26 cellular contexts compared by ENCODE assay signal in the genomic region with DNA sequence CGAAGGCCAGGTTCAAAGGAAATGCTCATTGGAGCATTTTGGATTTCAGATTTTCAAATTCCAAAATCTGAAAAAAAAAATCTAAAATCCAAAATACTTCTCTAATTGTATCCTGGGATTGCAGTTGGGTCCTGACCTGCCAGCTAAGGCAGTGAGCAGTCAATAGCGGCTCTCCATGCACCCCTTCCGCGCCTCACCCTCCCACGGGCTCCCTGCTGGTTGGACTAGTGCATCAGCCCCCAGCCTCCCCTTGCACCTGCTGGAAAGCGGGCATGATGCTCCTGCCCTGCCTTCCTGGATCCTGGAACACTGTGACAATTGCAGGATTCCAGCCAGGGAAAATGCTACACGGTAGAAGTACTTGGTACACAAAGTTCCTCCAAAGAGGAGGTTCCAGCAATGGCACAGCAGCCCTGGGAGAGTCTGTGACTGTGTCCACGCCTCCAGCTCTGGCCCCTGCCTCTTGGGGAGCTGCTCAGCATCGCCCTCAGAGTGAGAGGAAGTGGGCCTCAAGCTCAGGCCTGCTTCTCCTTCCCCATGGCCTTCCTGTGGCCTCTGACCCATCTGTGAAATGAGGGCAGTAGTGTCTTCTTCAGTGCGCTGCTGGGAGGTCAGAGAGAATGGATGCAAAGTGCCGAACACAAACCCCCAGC. TPM values are rescaled to one million over a fixed set of nuclear protein-coding genes. Genes with fewer than 3 reads are reported as not detected.
DNase-seq lines count a peak whose midpoint lies in the region; ATAC-seq, FAIRE-seq and TF ChIP-seq lines count a peak whose summit lies in the region.
"Had no signal": no experiment of that assay in that cellular context is flagged by ENCODE, and none has a peak within 500 bp of the region (broad histone marks: within the 10 kb centered on the region; RNA-seq: fewer than 3 reads in every experiment).

No MANE protein-coding gene starts in this region.

- H3K4me3 ChIP-seq in Loucy (ENCODE audit: low read length, poor library complexity, severe bottlenecking) (no peak overlapping the region), GM12878 (no peak overlapping the region), neural progenitor cell (no peak overlapping the region)
- H3K4me3 ChIP-seq: heart left ventricle, left lung, upper lobe of left lung had no signal

- H3K36me3 Mint-ChIP-seq in neural progenitor cell, result no peaks in the 10 kb centered on the region
- no peaks in the 10 kb centered on the region for H3K36me3 Mint-ChIP-seq in MCF 10A (ENCODE audit: insufficient read depth, unreplicated experiment)

- H3K36me3 ChIP-seq in Loucy (ENCODE audit: insufficient read depth, low read length), result no peaks in the 10 kb centered on the region
- H3K36me3 ChIP-seq in GM12878 (ENCODE audit: control insufficient read depth in 2 of 2, insufficient read depth in 2 of 2, low read length in 1 of 2), result no peaks in the 10 kb centered on the region
- no peaks in the 10 kb centered on the region for H3K36me3 ChIP-seq in neural progenitor cell
- H3K36me3 ChIP-seq: heart left ventricle, left lung, neutrophil, upper lobe of left lung had no signal

- CTCF ChIA-PET in GM12878 (lab: Yijun Ruan, JAX), result no interaction called here
- CTCF ChIA-PET in MCF 10A (lab: Yijun Ruan, JAX), result interaction anchor here (0.7 kb wide), 1 partner anchor 16 kb away, joined by 3 read pairs; no protein-coding TSS in a partner anchor

- H3K9me3 Mint-ChIP-seq in neural progenitor cell (peaks cover 3% of the 10 kb centered on the region), MCF 10A (ENCODE audit: unreplicated experiment) (no peaks in the 10 kb centered on the region)

- POLR2A ChIA-PET in GM12878 (lab: Charles Lee), result no interaction called here
- POLR2A ChIA-PET in MCF 10A (lab: Yijun Ruan, JAX), result no interaction called here

- ATAC-seq in GM12878 (peak; percentile 28; the same call in 2 of the 3 replicates), HG02763 (IDR thresholded peaks at IDR 0.05; ENCODE audit: unreplicated experiment) (no peak), HG02840 (IDR thresholded peaks at IDR 0.05; ENCODE audit: low FRiP score, unreplicated experiment) (no peak)
- ATAC-seq: left lung had no signal

- peaks cover 30% of the 10 kb centered on the region for H3K4me1 Mint-ChIP-seq in neural progenitor cell
- H3K4me1 Mint-ChIP-seq in MCF 10A (ENCODE audit: insufficient read depth, unreplicated experiment), result no peaks in the 10 kb centered on the region

- H3K27me3 Mint-ChIP-seq in neural progenitor cell (ENCODE audit: insufficient read depth, low read depth) (peaks cover 15% of the 10 kb centered on the region), MCF 10A (ENCODE audit: insufficient read depth, unreplicated experiment) (no peaks in the 10 kb centered on the region)

- FAIRE-seq in GM12878 (lab: Jason Lieb, UNC), result no peak
- FAIRE-seq: bronchial epithelial cell, endothelial cell of umbilical vein had no signal

- TF ChIP-seq CTCF in Loucy (conservative IDR thresholded peaks at IDR 0.05; ENCODE audit: low read length) (no peak; the same call in 1 of the 2 replicates), GM12878 (IDR thresholded peaks at IDR 0.05 in 2 of 3, conservative IDR thresholded peaks at IDR 0.05 in 1 of 3; ENCODE audit: control insufficient read depth in 2 of 3, extremely low read depth in 1 of 3, insufficient read depth in 1 of 3, low read depth in 3 of 3, low read length in 3 of 3) (no peak), neural progenitor cell (IDR thresholded peaks at IDR 0.05) (no peak), MCF 10A (IDR thresholded peaks at IDR 0.05; ENCODE audit: unreplicated experiment) (no peak)

- H3F3A ChIP-seq in Loucy (ENCODE audit: low read depth) (no peaks in the 10 kb centered on the region), neural progenitor cell (ENCODE audit: low read depth) (peaks cover 9% of the 10 kb centered on the region)

- no peaks in the 10 kb centered on the region for H3K9me2 ChIP-seq in Loucy (replicated peaks; ENCODE audit: low read depth, low read length)

- H3K27ac ChIP-seq in GM12878 (ENCODE audit: control insufficient read depth, insufficient read depth), result no peak overlapping the region
- no peak overlapping the region for H3K27ac ChIP-seq in neural progenitor cell
- H3K27ac ChIP-seq: heart left ventricle, left lung, neutrophil, upper lobe of left lung had no signal

- TF ChIP-seq EP300 in GM12878 (IDR thresholded peaks at IDR 0.05; ENCODE audit: borderline replicate concordance in 1 of 2, control insufficient read depth in 1 of 2, low read depth in 2 of 2, low read length in 2 of 2), result no peak

- peak overlapping the region; percentile 22 for H3K4me2 ChIP-seq in Loucy (ENCODE audit: low read depth, low read length, poor library complexity, severe bottlenecking)
- H3K4me2 ChIP-seq in GM12878 (ENCODE audit: control insufficient read depth, insufficient read depth), result no peak overlapping the region
- peak overlapping the region; percentile 28 for H3K4me2 ChIP-seq in neural progenitor cell

- no peak overlapping the region for H3K4me3 Mint-ChIP-seq in neural progenitor cell
- no peak overlapping the region for H3K4me3 Mint-ChIP-seq in MCF 10A (ENCODE audit: unreplicated experiment)
- H3K4me3 Mint-ChIP-seq: IgD-negative memory B cell had no signal

- H3K4me1 ChIP-seq in Loucy (ENCODE audit: insufficient read depth, low read length, poor library complexity, severe bottlenecking) (peaks cover 15% of the 10 kb centered on the region), GM12878 (ENCODE audit: control insufficient read depth, insufficient read depth, low read length) (peaks cover 15% of the 10 kb centered on the region), neural progenitor cell (peaks cover 31% of the 10 kb centered on the region)
- H3K4me1 ChIP-seq: left lung, upper lobe of left lung had no signal

- H3K9me3 ChIP-seq in Loucy (ENCODE audit: insufficient read depth, low read depth, low read length) (no peaks in the 10 kb centered on the region), GM12878 (replicated peaks; ENCODE audit: control insufficient read depth, insufficient read depth, low read length) (no peaks in the 10 kb centered on the region), neural progenitor cell (ENCODE audit: low read depth) (no peaks in the 10 kb centered on the region)
- H3K9me3 ChIP-seq: left lung, neutrophil, upper lobe of left lung had no signal

- RAD21 ChIA-PET in GM12878 (lab: Charles Lee; ENCODE audit: unreplicated experiment), result no interaction called here

- H4K20me1 ChIP-seq in Loucy (ENCODE audit: insufficient read depth, low read length, poor library complexity, severe bottlenecking) (no peaks in the 10 kb centered on the region), GM12878 (ENCODE audit: control insufficient read depth, insufficient read depth) (no peaks in the 10 kb centered on the region), neural progenitor cell (ENCODE audit: low read depth) (no peaks in the 10 kb centered on the region)

- SMC1A ChIA-PET in GM12878 (lab: Charles Lee; ENCODE audit: uncharacterized antibody, unreplicated experiment), result no interaction called here

- 24% methylated on average over 11 of the region's 11 CpGs for WGBS in GM12878 (ENCODE audit: insufficient coverage, insufficient replicate concordance, low lambda C conversion rate, missing lambda C conversion rate)

- BruUV-seq in GM12878 (replicated peaks; lab: Mats Ljungman, UMichigan) (no TSS peak), MCF 10A (replicated peaks; lab: Mats Ljungman, UMichigan) (no TSS peak)

- H3K9ac ChIP-seq in Loucy (ENCODE audit: low read depth, low read length, poor library complexity, severe bottlenecking) (no peak overlapping the region), GM12878 (ENCODE audit: control insufficient read depth, insufficient read depth, low read length) (no peak overlapping the region), neural progenitor cell (no peak overlapping the region)

- DNase-seq in NCI-H146 (lab: John Stamatoyannopoulos, UW), result peak; percentile 16
- no peak for DNase-seq in NCI-H146 treated with DMSO at 0.1 percent for 48 hours (lab: John Stamatoyannopoulos, UW; ENCODE audit: unreplicated experiment)
- DNase-seq in GM12878 (ENCODE audit: low read depth, low spot score), result no peak
- no peak for DNase-seq in neural progenitor cell (ENCODE audit: low spot score)
- DNase-seq in MCF 10A (ENCODE audit: unreplicated experiment), result no peak
- DNase-seq: 8988T; activated CD4-positive, alpha-beta T cell treated with anti-CD3 and anti-CD28 coated beads for 48 hours; activated naive CD4-positive, alpha-beta T cell; AML-193; Calu3; dermis blood vessel endothelial cell; heart left ventricle; left lung; NCI-H1930; NCI-H446 treated with DMSO at 0.1 percent for 48 hours; stimulated activated CD4-positive, alpha-beta T cell treated with anti-CD3 and anti-CD28 coated beads, Interleukin-12 subunit alpha, Interleukin-12 subunit beta, amount 100 ng/mL, for 4 hours; upper lobe of left lung had no signal

- H3K27ac Mint-ChIP-seq in neural progenitor cell, result no peak overlapping the region
- H3K27ac Mint-ChIP-seq in MCF 10A (ENCODE audit: low read depth, unreplicated experiment), result no peak overlapping the region

- H3K27me3 ChIP-seq in Loucy (ENCODE audit: insufficient read depth, low read length, poor library complexity, severe bottlenecking) (no peaks in the 10 kb centered on the region), GM12878 (replicated peaks in 1 of 2; ENCODE audit: control insufficient read depth in 2 of 2, insufficient read depth in 2 of 2, low read length in 1 of 2) (no peaks in the 10 kb centered on the region), neural progenitor cell (peaks cover 19% of the 10 kb centered on the region)
- H3K27me3 ChIP-seq: heart left ventricle, left lung, neutrophil, upper lobe of left lung had no signal

- no peak overlapping the region for H2AFZ ChIP-seq in Loucy (ENCODE audit: low read length)
- H2AFZ ChIP-seq in GM12878 (ENCODE audit: control insufficient read depth, low read depth, low read length), result peak overlapping the region; percentile 34; the same call in 1 of the 2 replicates
- H2AFZ ChIP-seq in neural progenitor cell (replicated peaks), result no peak overlapping the region

- no peak for TF ChIP-seq RAD21 in GM12878 (IDR thresholded peaks at IDR 0.05; ENCODE audit: insufficient read depth, low read depth, low read length)

- intact Hi-C loops in GM12878 (cut with micrococcal nuclease; ENCODE audit: unreplicated experiment) (no loop called here), MCF 10A (cut with micrococcal nuclease) (no loop called here)

- in situ Hi-C loops in GM12878 (cut with MboI), result no loop called here

- no peak for TF ChIP-seq POLR2A in GM12878 (IDR thresholded peaks at IDR 0.05; ENCODE audit: low read depth, low read length)

- no peaks in the 10 kb centered on the region for H3K79me2 ChIP-seq in Loucy (ENCODE audit: insufficient read depth, low read length)
- no peaks in the 10 kb centered on the region for H3K79me2 ChIP-seq in GM12878 (ENCODE audit: control insufficient read depth, insufficient read depth, low read length)
- H3K79me2 ChIP-seq in neural progenitor cell (ENCODE audit: low read depth), result no peaks in the 10 kb centered on the region

RNA-seq across cellular contexts. Expression of a gene that starts 39.5 kb away (rescaled TPM):
- total RNA-seq in GM12878 (2013; cell fraction: nucleolus; rRNA removed), result not detected in 2 replicates
- total RNA-seq in GM12878 (2014; rRNA removed) (not detected in 2 replicates), GM12878 (2014; rRNA removed; fragmentation: Illumina TruSeq; extraction: Trizol) (not detected in 2 replicates), GM12878 (2021) (not detected in 2 replicates), neural progenitor cell (ENCODE audit: low replicate concordance) (0.24 and 0.37 TPM in 2 replicates), MCF 10A (2022) (not detected in 2 replicates)
- polyA plus RNA-seq in GM12878 (2011; ENCODE audit: low read depth), result not detected
- polyA plus RNA-seq in GM12878 (2011; rRNA removed) (0.10 TPM in 1 of 2 replicates, not detected in the other), GM12878 (2014; fragmentation: Illumina TruSeq; extraction: Trizol) (not detected in 2 replicates), GM12878 (2014; fragmentation: Nextera tagmentation; extraction: Ambion mirVana) (not detected), GM12878 (2014; rRNA removed) (not detected in 2 replicates), GM12878 (2016; fragmentation: Nextera tagmentation; extraction: Ambion mirVana) (not detected)
- polyA plus RNA-seq in GM12878 (2011; cell fraction: cytosol; rRNA removed), result 0.03 and 0.05 TPM in 2 replicates
- not detected in 2 replicates for polyA plus RNA-seq in GM12878 (2011; cell fraction: nucleus; rRNA removed)
- polyA plus RNA-seq in GM12878 (2012), result 0.08 TPM in 1 of 2 replicates, not detected in the other
- not detected in 2 replicates for polyA minus RNA-seq in GM12878 (2011; rRNA and poly(A)+ RNA removed)
- not detected in 2 replicates for polyA minus RNA-seq in GM12878 (2011; cell fraction: cytosol; rRNA and poly(A)+ RNA removed)
- 0.29 TPM in 1 of 2 replicates, not detected in the other for polyA minus RNA-seq in GM12878 (2011; cell fraction: nucleus; rRNA and poly(A)+ RNA removed)
- total RNA-seq: bronchial epithelial cell, Calu3, dermis blood vessel endothelial cell, endothelial cell of umbilical vein, left lung, mucosa of gallbladder, RPMI7951, upper lobe of left lung had no signal
- polyA plus RNA-seq: heart left ventricle, IgD-negative memory B cell had no signal

RNA-seq across cellular contexts. Expression of a gene that starts 59.7 kb away (rescaled TPM):
- total RNA-seq in GM12878 (2013; cell fraction: nucleolus; rRNA removed), result not detected in 2 replicates
- total RNA-seq in GM12878 (2014; rRNA removed) (not detected in 2 replicates), GM12878 (2014; rRNA removed; fragmentation: Illumina TruSeq; extraction: Trizol) (not detected in 2 replicates), GM12878 (2021) (not detected in 2 replicates), neural progenitor cell (ENCODE audit: low replicate concordance) (0.84 and 1.6 TPM in 2 replicates), MCF 10A (2022) (not detected in 2 replicates)
- not detected for polyA plus RNA-seq in GM12878 (2011; ENCODE audit: low read depth)
- polyA plus RNA-seq in GM12878 (2011; rRNA removed) (not detected in 2 replicates), GM12878 (2014; fragmentation: Illumina TruSeq; extraction: Trizol) (not detected in 2 replicates), GM12878 (2014; fragmentation: Nextera tagmentation; extraction: Ambion mirVana) (under 1 TPM; 0.06 to 0.09 TPM), GM12878 (2014; rRNA removed) (not detected in 2 replicates), GM12878 (2016; fragmentation: Nextera tagmentation; extraction: Ambion mirVana) (under 1 TPM in 1 of 2 experiments, not detected in 1; 0.19 TPM)
- polyA plus RNA-seq in GM12878 (2011; cell fraction: cytosol; rRNA removed), result not detected in 2 replicates
- polyA plus RNA-seq in GM12878 (2011; cell fraction: nucleus; rRNA removed), result not detected in 2 replicates
- polyA plus RNA-seq in GM12878 (2012), result 0.32 and 0.62 TPM in 2 replicates
- not detected in 2 replicates for polyA minus RNA-seq in GM12878 (2011; rRNA and poly(A)+ RNA removed)
- polyA minus RNA-seq in GM12878 (2011; cell fraction: cytosol; rRNA and poly(A)+ RNA removed), result not detected in 2 replicates
- not detected in 2 replicates for polyA minus RNA-seq in GM12878 (2011; cell fraction: nucleus; rRNA and poly(A)+ RNA removed)
- total RNA-seq: bronchial epithelial cell, Calu3, dermis blood vessel endothelial cell, endothelial cell of umbilical vein, RPMI7951 had no signal
- polyA plus RNA-seq: endothelial cell of umbilical vein, IgD-negative memory B cell had no signal
